8 cellular contexts compared by ENCODE assay signal in genomic region chr2:134988994-134989605, GRCh38. TPM values are rescaled to one million over a fixed set of nuclear protein-coding genes. Genes with fewer than 3 reads are reported as not detected.
DNase-seq lines count a peak whose midpoint lies in the region; ATAC-seq and TF ChIP-seq lines count a peak whose summit lies in the region.

No MANE protein-coding gene starts in this region.

- intact Hi-C loops in Caco-2 (cut with micrococcal nuclease; ENCODE audit: unreplicated experiment) (loop anchor here (1.0 kb wide), 2 partner anchors 721 to 808 kb away; no protein-coding TSS in a partner anchor), upper lobe of right lung (cut with DNase I) (no loop called here)

- no peaks in the 10 kb centered on the region for H3K9me3 ChIP-seq in Caco-2
- H3K9me3 ChIP-seq in upper lobe of right lung, result no peaks in the 10 kb centered on the region

- H3K36me3 ChIP-seq in Caco-2 (ENCODE audit: control insufficient read depth, insufficient read depth, low read length) (no peaks in the 10 kb centered on the region), upper lobe of right lung (no peaks in the 10 kb centered on the region)

- no peak overlapping the region for H3K27ac Mint-ChIP-seq in Caco-2 (ENCODE audit: unreplicated experiment)
- H3K27ac Mint-ChIP-seq in activated naive CD8-positive, alpha-beta T cell treated with anti-CD3 and anti-CD28 coated beads for 36 hours, result no peak overlapping the region

- H3K27me3 Mint-ChIP-seq in Caco-2 (ENCODE audit: insufficient read depth, unreplicated experiment), result peaks cover 16% of the 10 kb centered on the region
- H3K27me3 Mint-ChIP-seq in activated naive CD8-positive, alpha-beta T cell treated with anti-CD3 and anti-CD28 coated beads for 36 hours, result peaks cover 5% of the 10 kb centered on the region

- no peaks in the 10 kb centered on the region for H3K9me3 Mint-ChIP-seq in Caco-2 (ENCODE audit: unreplicated experiment)
- H3K9me3 Mint-ChIP-seq in activated naive CD8-positive, alpha-beta T cell treated with anti-CD3 and anti-CD28 coated beads for 36 hours, result peaks cover 4% of the 10 kb centered on the region

- no TSS peak for BruUV-seq in Caco-2 (replicated peaks; lab: Mats Ljungman, UMichigan)

- no peaks in the 10 kb centered on the region for H3K36me3 Mint-ChIP-seq in Caco-2 (ENCODE audit: insufficient read depth, unreplicated experiment)
- no peaks in the 10 kb centered on the region for H3K36me3 Mint-ChIP-seq in activated naive CD8-positive, alpha-beta T cell treated with anti-CD3 and anti-CD28 coated beads for 36 hours

- DNase-seq in Caco-2 (peak in 1 of 2 experiments; percentile 7), globus pallidus (ENCODE audit: low spot score) (peak; percentile 16), upper lobe of right lung (no peak), amygdala (lab: John Stamatoyannopoulos, UW) (no peak)
- no peak for DNase-seq in activated naive CD8-positive, alpha-beta T cell treated with anti-CD3 and anti-CD28 coated beads for 36 hours

- H3K4me1 Mint-ChIP-seq in Caco-2 (ENCODE audit: low read depth, unreplicated experiment), result no peaks in the 10 kb centered on the region
- peaks cover 4% of the 10 kb centered on the region for H3K4me1 Mint-ChIP-seq in activated naive CD8-positive, alpha-beta T cell treated with anti-CD3 and anti-CD28 coated beads for 36 hours

- POLR2A ChIA-PET in Caco-2 (lab: Charles Lee), result interaction anchor here (0.6 kb wide), 1 partner anchor 752 kb away, joined by 8 read pairs; no protein-coding TSS in a partner anchor

- peak; percentile 65 for TF ChIP-seq RAD21 in Ishikawa (IDR thresholded peaks at IDR 0.05; ENCODE audit: low read depth)

- no peak for TF ChIP-seq EP300 in Ishikawa (IDR thresholded peaks at IDR 0.05; ENCODE audit: borderline replicate concordance)

- CTCF ChIA-PET in Caco-2 (lab: Charles Lee), result interaction anchor here (0.7 to 2.0 kb wide), 12 partner anchors 12 to 1395 kb away, joined by 3 to 18 read pairs (median 4); partner anchors contain the start of genes R3HDM1 and ZRANB3

- no peak overlapping the region for H3K27ac ChIP-seq in upper lobe of right lung

- no peaks in the 10 kb centered on the region for H3K4me1 ChIP-seq in Caco-2
- no peaks in the 10 kb centered on the region for H3K4me1 ChIP-seq in upper lobe of right lung

- no peak overlapping the region for H3K4me3 Mint-ChIP-seq in Caco-2 (ENCODE audit: unreplicated experiment)
- H3K4me3 Mint-ChIP-seq in activated naive CD8-positive, alpha-beta T cell treated with anti-CD3 and anti-CD28 coated beads for 36 hours, result no peak overlapping the region

- ATAC-seq in SK-N-SH treated with all-trans-retinoic acid at 6 μM for 48 hours, result peak; percentile 90
- no peak for ATAC-seq in upper lobe of right lung
- ATAC-seq in HG03196 (IDR thresholded peaks at IDR 0.05; ENCODE audit: unreplicated experiment), result no peak

- H3K4me3 ChIP-seq in Caco-2 (ENCODE audit: low read depth, low read length), result no peak overlapping the region
- no peak overlapping the region for H3K4me3 ChIP-seq in upper lobe of right lung

- no peaks in the 10 kb centered on the region for H3K27me3 ChIP-seq in Caco-2 (replicated peaks; ENCODE audit: control insufficient read depth, insufficient read depth, low read length)
- no peaks in the 10 kb centered on the region for H3K27me3 ChIP-seq in upper lobe of right lung

- TF ChIP-seq CTCF in Caco-2 (IDR thresholded peaks at IDR 0.05; ENCODE audit: insufficient read depth in 1 of 2, low read depth in 1 of 2, low read length in 1 of 2, severe bottlenecking in 1 of 2, unreplicated experiment in 1 of 2) (peak; percentile 40 to 53), upper lobe of right lung (IDR thresholded peaks at IDR 0.05) (peak; percentile 46)

TF ChIP-seq in Ishikawa, 13 proteins besides CTCF, POLR2A, EP300 and RAD21 (continues in another document):
- no peak for TF ChIP-seq EGR1 (IDR thresholded peaks at IDR 0.05)
- TF ChIP-seq FOXM1 (IDR thresholded peaks at IDR 0.05; ENCODE audit: borderline replicate concordance, low read depth), result no peak
- no peak for TF ChIP-seq TEAD4 (IDR thresholded peaks at IDR 0.05)
- no peak for TF ChIP-seq YY1 (IDR thresholded peaks at IDR 0.05; ENCODE audit: low read depth)
- TF ChIP-seq MAX (IDR thresholded peaks at IDR 0.05), result no peak
- no peak for TF ChIP-seq REST (IDR thresholded peaks at IDR 0.05; ENCODE audit: low read depth)
- TF ChIP-seq NFIC (IDR thresholded peaks at IDR 0.05), result no peak
- TF ChIP-seq ZBTB7A (IDR thresholded peaks at IDR 0.05; ENCODE audit: low read depth), result no peak
- TF ChIP-seq TCF12 (IDR thresholded peaks at IDR 0.05; ENCODE audit: low read depth), result no peak
- no peak for TF ChIP-seq CEBPB (IDR thresholded peaks at IDR 0.05)
- no peak for TF ChIP-seq CREB1 (IDR thresholded peaks at IDR 0.05; ENCODE audit: low read depth)
- no peak for TF ChIP-seq TAF1 (IDR thresholded peaks at IDR 0.05; ENCODE audit: low read depth)

TF ChIP-seq in SK-N-SH treated with all-trans-retinoic acid at 6 μM for 48 hours, 23 proteins besides CTCF, POLR2A, EP300 and RAD21:
- TF ChIP-seq SNAI2 (CRISPR knock-in tag; IDR thresholded peaks at IDR 0.05), result no peak

RNA-seq across cellular contexts. Expression of gene MAP3K19, which starts 58.1 kb away (rescaled TPM):
- total RNA-seq in Caco-2 (2022) (not detected in 2 replicates), upper lobe of right lung (not detected)
- total RNA-seq in activated naive CD8-positive, alpha-beta T cell treated with anti-CD3 and anti-CD28 coated beads for 36 hours, result not detected
